Comparison of ENCODE assay signal across 21 cellular contexts in genomic region chr10:71124921-71125748, GRCh38.
DNase-seq lines count a peak whose midpoint lies in the region; ATAC-seq, FAIRE-seq and TF ChIP-seq lines count a peak whose summit lies in the region.
"Had no signal": no experiment of that assay in that cellular context is flagged by ENCODE, and none has a peak within 500 bp of the region (broad histone marks: within the 10 kb centered on the region; RNA-seq: fewer than 3 reads in every experiment).

No MANE protein-coding gene starts in this region.

- H3K36me3 Mint-ChIP-seq in GM23338 (ENCODE audit: low read depth), result 0 out of 3 replicates have a peak, but pooled peaks cover 3% of the 10 kb centered on the region

- H2BK15ac ChIP-seq in neuronal stem cell (ENCODE audit: low read length), result peak overlapping the region; percentile 19

- WGBS in heart left ventricle, 4 donors, result 70 to 84% (median 79%) methylated on average over 10 to 13 of the region's 13 CpGs
- no CpG with 5 or more reads among the region's 13 CpGs for WGBS in neuronal stem cell (ENCODE audit: extremely low coverage in 2 of 2, insufficient read length in 2 of 2, insufficient replicate concordance in 1 of 2), 2 donors
- 68 to 97% methylated on average over 5 to 10 of the region's 13 CpGs for WGBS in esophagus squamous epithelium, 2 donors

- H3K27me3 ChIP-seq in GM23338 (ENCODE audit: insufficient read depth) (no peaks in the 10 kb centered on the region), heart left ventricle (peaks cover 0 to 7% (median 0%) of the 10 kb centered on the region in 9 donors), neuronal stem cell (ENCODE audit: control insufficient read depth in 3 of 3, insufficient read depth in 3 of 3, low read depth in 1 of 3, low read length in 3 of 3) (no peaks in the 10 kb centered on the region), esophagus squamous epithelium (peaks cover 0 to 46% (median 0%) of the 10 kb centered on the region in 4 donors)

- peak overlapping the region; percentile 22 for H4K91ac ChIP-seq in neuronal stem cell (ENCODE audit: low read depth, low read length, poor library complexity)

- no peaks in the 10 kb centered on the region for H3K27me3 Mint-ChIP-seq in GM23338 (ENCODE audit: insufficient read depth, low read depth, poor library complexity)

- no peak overlapping the region for H3K27ac ChIP-seq in GM23338 (ENCODE audit: low read depth)
- H3K27ac ChIP-seq in heart left ventricle, result no peak overlapping the region
- no peak overlapping the region for H3K27ac ChIP-seq in neuronal stem cell (replicated peaks; ENCODE audit: low read length)
- no peak overlapping the region for H3K27ac ChIP-seq in esophagus squamous epithelium
- H3K27ac ChIP-seq: neutrophil, spleen had no signal

- H3K4ac ChIP-seq in neuronal stem cell (ENCODE audit: low read length), result no peak overlapping the region

- H3K4me3 ChIP-seq in GM23338, result no peak overlapping the region
- H3K4me3 ChIP-seq in heart left ventricle, result no peak overlapping the region
- H3K4me3 ChIP-seq in neuronal stem cell (ENCODE audit: low read length in 2 of 2), result no peak overlapping the region
- H3K4me3 ChIP-seq in esophagus squamous epithelium, result no peak overlapping the region
- H3K4me3 ChIP-seq: spleen had no signal

- no peak for FAIRE-seq in D721Med (lab: Jason Lieb, UNC)

- no peak overlapping the region for H2BK120ac ChIP-seq in neuronal stem cell (ENCODE audit: low read depth, low read length)

- peak overlapping the region; percentile 73 for H2BK12ac ChIP-seq in neuronal stem cell (ENCODE audit: low read length)

- no peaks in the 10 kb centered on the region for H3K79me1 ChIP-seq in neuronal stem cell (ENCODE audit: low read depth, low read length)

- H2BK5ac ChIP-seq in neuronal stem cell (ENCODE audit: low read length), result no peak overlapping the region

- no peak overlapping the region for H3K27ac Mint-ChIP-seq in GM23338
- H3K27ac Mint-ChIP-seq: activated T-cell treated with anti-CD3 and anti-CD28 coated beads, Interleukin-2, amount 50 U/mL, for 72 hours had no signal

- H3K4me1 ChIP-seq in GM23338 (ENCODE audit: insufficient read depth), result no peaks in the 10 kb centered on the region
- peaks cover 0 to 14% (median 0%) of the 10 kb centered on the region in 12 donors for H3K4me1 ChIP-seq in heart left ventricle
- peaks cover 0 to 12% of the 10 kb centered on the region in 2 donors for H3K4me1 ChIP-seq in neuronal stem cell (ENCODE audit: control insufficient read depth in 2 of 2, insufficient read depth in 1 of 2, low read depth in 1 of 2, low read length in 2 of 2)
- peaks cover 0 to 7% (median 6%) of the 10 kb centered on the region in 3 donors for H3K4me1 ChIP-seq in esophagus squamous epithelium

- H3K4me2 ChIP-seq in GM23338 (no peak overlapping the region), neuronal stem cell (ENCODE audit: insufficient read depth, low read length, poor library complexity, severe bottlenecking) (no peak overlapping the region)

- H3K9me2 ChIP-seq in GM23338 (ENCODE audit: insufficient read depth), result peaks cover 5% of the 10 kb centered on the region; the same call in 1 of the 2 replicates

- H3K79me2 ChIP-seq in GM23338 (replicated peaks; ENCODE audit: insufficient read depth), result no peaks in the 10 kb centered on the region

- H3K9me3 Mint-ChIP-seq in GM23338, result peaks cover 14% of the 10 kb centered on the region

- no peak overlapping the region for H4K8ac ChIP-seq in neuronal stem cell (ENCODE audit: low read depth, low read length)

- DNase-seq in COR-L47 (lab: John Stamatoyannopoulos, UW), result peak; percentile 48
- no peak for DNase-seq in GM23338 (ENCODE audit: low spot score)
- DNase-seq in heart left ventricle, result peak in 3 of 5 donors; percentile 27 to 68 (median 40)
- no peak for DNase-seq in neuronal stem cell (ENCODE audit: low spot score)
- no peak for DNase-seq in esophagus squamous epithelium (lab: John Stamatoyannopoulos, UW)
- no peak for DNase-seq in D721Med (ENCODE audit: insufficient read length, low spot score)
- DNase-seq in central memory CD4-positive, alpha-beta T cell, result no peak
- DNase-seq in COLO829 (ENCODE audit: low spot score), result no peak
- DNase-seq: activated naive CD4-positive, alpha-beta T cell treated with anti-CD3 and anti-CD28 coated beads, Interleukin-2, amount 50 U/mL, for 16 hours; activated T-cell treated with anti-CD3 and anti-CD28 coated beads, Interleukin-2, amount 50 U/mL, for 72 hours; caudate nucleus; dermis blood vessel endothelial cell; head of caudate nucleus; Karpas-422; MV-4-11; NCI-H1930; spleen; stimulated activated CD4-positive, alpha-beta T cell treated with anti-CD3 and anti-CD28 coated beads, Interleukin-4, amount 100 ng/mL, for 24 hours; stimulated activated naive CD8-positive, alpha-beta T cell treated with anti-CD3 and anti-CD28 coated beads, Interleukin-15, Interleukin-2, amounts not matched to agents 100 U/mL and 50 U/mL, for 24 hours had no signal

- H2AK5ac ChIP-seq in neuronal stem cell (ENCODE audit: low read depth, low read length), result peak overlapping the region; percentile 93

- peaks cover 3% of the 10 kb centered on the region; the same call in 1 of the 2 replicates for H3K36me3 ChIP-seq in GM23338 (ENCODE audit: insufficient read depth)
- H3K36me3 ChIP-seq in heart left ventricle, result no peaks in the 10 kb centered on the region
- no peaks in the 10 kb centered on the region for H3K36me3 ChIP-seq in neuronal stem cell (replicated peaks in 1 of 2; ENCODE audit: control insufficient read depth in 2 of 2, insufficient read depth in 2 of 2, low read length in 2 of 2)
- no peaks in the 10 kb centered on the region for H3K36me3 ChIP-seq in esophagus squamous epithelium
- H3K36me3 ChIP-seq: neutrophil, spleen had no signal

- peaks cover 12% of the 10 kb centered on the region for H3K4me1 Mint-ChIP-seq in GM23338

- no peaks in the 10 kb centered on the region for H4K20me1 ChIP-seq in GM23338 (replicated peaks; ENCODE audit: insufficient read depth)

- TF ChIP-seq POLR2A in heart left ventricle (IDR thresholded peaks at IDR 0.05) (no peak), esophagus squamous epithelium (IDR thresholded peaks at IDR 0.05) (no peak)

- peak; percentile 43 for ATAC-seq in GM23338
- peak; percentile 69 to 90 (median 78) for ATAC-seq in heart left ventricle
- ATAC-seq: activated CD4-positive, CD25-positive, alpha-beta regulatory T cell treated with anti-CD3 and anti-CD28 coated beads, Interleukin-2, amount 50 U/mL, for 24 hours; activated T-cell treated with anti-CD3 and anti-CD28 coated beads, Interleukin-2, amount 50 U/mL, for 72 hours; stimulated activated naive CD8-positive, alpha-beta T cell treated with anti-CD3 and anti-CD28 coated beads, Interleukin-15, Interleukin-2, amounts not matched to agents 100 U/mL and 50 U/mL, for 24 hours had no signal

- no peak overlapping the region for H2AFZ ChIP-seq in GM23338
- no peak overlapping the region for H2AFZ ChIP-seq in neuronal stem cell (ENCODE audit: low read length)

- H3K9me3 ChIP-seq in heart left ventricle (peaks cover 0 to 11% (median 6%) of the 10 kb centered on the region in 12 donors), neuronal stem cell (replicated peaks in 1 of 2; ENCODE audit: control insufficient read depth in 2 of 2, insufficient read depth in 1 of 2, low read depth in 1 of 2, low read length in 2 of 2) (no peaks in the 10 kb centered on the region), esophagus squamous epithelium (peaks cover 0 to 10% (median 0%) of the 10 kb centered on the region in 3 donors)
- H3K9me3 ChIP-seq: neutrophil had no signal

- H3K4me3 Mint-ChIP-seq in GM23338, result no peak overlapping the region
- H3K4me3 Mint-ChIP-seq: activated T-cell treated with anti-CD3 and anti-CD28 coated beads, Interleukin-2, amount 50 U/mL, for 72 hours had no signal

- H3K23ac ChIP-seq in neuronal stem cell (ENCODE audit: low read depth, low read length, poor library complexity), result peak overlapping the region; percentile 10

- peak overlapping the region; percentile 13 for H3K9ac ChIP-seq in neuronal stem cell (ENCODE audit: low read depth, low read length, poor library complexity)

- no peaks in the 10 kb centered on the region for H3F3A ChIP-seq in GM23338 (replicated peaks; ENCODE audit: low read depth)

- intact Hi-C loops in heart left ventricle (cut with DNase I) (loop anchor here in 1 of 10 donors (10.0 kb wide), 1 partner anchor 200 kb away; no protein-coding TSS in a partner anchor), esophagus squamous epithelium (cut with DNase I) (no loop called here)

- TF ChIP-seq CTCF in GM23338 (conservative IDR thresholded peaks at IDR 0.05; ENCODE audit: low read depth in 2 of 2) (peak in 1 of 2 experiments; percentile 40; a peak in 2 of 4 replicates), heart left ventricle (IDR thresholded peaks at IDR 0.05) (peak in 1 of 12 donors; percentile 19), esophagus squamous epithelium (IDR thresholded peaks at IDR 0.05) (no peak), D721Med (IDR thresholded peaks at IDR 0.05; ENCODE audit: insufficient read depth, missing control alignments) (no peak)

- peak overlapping the region; percentile 90 for H3K14ac ChIP-seq in neuronal stem cell (ENCODE audit: low read length)

- peak overlapping the region; percentile 87 for H3K18ac ChIP-seq in neuronal stem cell (ENCODE audit: low read length)

Comparison
In these comparisons a context has a peak if more than half of its experiments do, and no peak if none do; other contexts are left out.
1. DNase-seq: peak in COR-L47 (single experiment) and heart left ventricle (3 of 5); none in GM23338 (single experiment), neuronal stem cell (single experiment), esophagus squamous epithelium (single experiment), D721Med (single experiment), central memory CD4-positive, alpha-beta T cell (single experiment) and COLO829 (single experiment).